In genomic region chr1:31390071-31390470, GRCh38 we compare ENCODE assay signal across 1 cellular context.
TF ChIP-seq lines count a peak whose summit lies in the region.

No MANE protein-coding gene starts in this region.

TF ChIP-seq in H1, 55 proteins besides CTCF, POLR2A, EP300 and RAD21:
- TF ChIP-seq SP1 (IDR thresholded peaks at IDR 0.05; ENCODE audit: low read depth, low read length) (no peak), CTBP2 (IDR thresholded peaks at IDR 0.05; ENCODE audit: borderline replicate concordance, insufficient read depth, insufficient read length, low read length) (no peak), TBP (IDR thresholded peaks at IDR 0.05; ENCODE audit: low read depth, low read length) (no peak), EGR1 (IDR thresholded peaks at IDR 0.05; ENCODE audit: borderline replicate concordance, low read depth, low read length) (no peak), HDAC6 (IDR thresholded peaks at IDR 0.05; ENCODE audit: low read depth, low read length) (no peak), NRF1 (IDR thresholded peaks at IDR 0.05; ENCODE audit: low read depth, low read length) (no peak), TEAD4 (IDR thresholded peaks at IDR 0.05; ENCODE audit: low read depth, low read length) (no peak), SIN3A (conservative IDR thresholded peaks at IDR 0.05 in 1 of 2, IDR thresholded peaks at IDR 0.05 in 1 of 2; ENCODE audit: low read depth in 1 of 2, low read length in 2 of 2) (no peak), CREB1 (IDR thresholded peaks at IDR 0.05) (no peak), SUZ12 (IDR thresholded peaks at IDR 0.05; ENCODE audit: low read length) (no peak), FOSL1 (IDR thresholded peaks at IDR 0.05; ENCODE audit: insufficient read depth, low read depth, low read length) (no peak), JUND (IDR thresholded peaks at IDR 0.05; ENCODE audit: low read length) (no peak), USF2 (IDR thresholded peaks at IDR 0.05; ENCODE audit: low read length) (no peak), BCL11A (IDR thresholded peaks at IDR 0.05; ENCODE audit: low read depth in 2 of 2, low read length in 2 of 2) (no peak), CBX8 (IDR thresholded peaks at IDR 0.05; ENCODE audit: borderline replicate concordance, low read depth, low read length) (no peak), POU5F1 (IDR thresholded peaks at IDR 0.05; ENCODE audit: low read depth, low read length) (no peak), KDM4A (IDR thresholded peaks at IDR 0.05; ENCODE audit: low read depth, low read length, severe bottlenecking) (no peak), TAF7 (optimal IDR thresholded peaks at IDR 0.05; ENCODE audit: borderline replicate concordance, low read depth, low read length) (no peak), MAFK (IDR thresholded peaks at IDR 0.05; ENCODE audit: low read depth, low read length) (no peak), CHD2 (IDR thresholded peaks at IDR 0.05; ENCODE audit: low read length) (no peak)
TF ChIP-seq in H1: peak in this region for 0.
